26 cellular contexts compared by ENCODE assay signal in the genomic region with DNA sequence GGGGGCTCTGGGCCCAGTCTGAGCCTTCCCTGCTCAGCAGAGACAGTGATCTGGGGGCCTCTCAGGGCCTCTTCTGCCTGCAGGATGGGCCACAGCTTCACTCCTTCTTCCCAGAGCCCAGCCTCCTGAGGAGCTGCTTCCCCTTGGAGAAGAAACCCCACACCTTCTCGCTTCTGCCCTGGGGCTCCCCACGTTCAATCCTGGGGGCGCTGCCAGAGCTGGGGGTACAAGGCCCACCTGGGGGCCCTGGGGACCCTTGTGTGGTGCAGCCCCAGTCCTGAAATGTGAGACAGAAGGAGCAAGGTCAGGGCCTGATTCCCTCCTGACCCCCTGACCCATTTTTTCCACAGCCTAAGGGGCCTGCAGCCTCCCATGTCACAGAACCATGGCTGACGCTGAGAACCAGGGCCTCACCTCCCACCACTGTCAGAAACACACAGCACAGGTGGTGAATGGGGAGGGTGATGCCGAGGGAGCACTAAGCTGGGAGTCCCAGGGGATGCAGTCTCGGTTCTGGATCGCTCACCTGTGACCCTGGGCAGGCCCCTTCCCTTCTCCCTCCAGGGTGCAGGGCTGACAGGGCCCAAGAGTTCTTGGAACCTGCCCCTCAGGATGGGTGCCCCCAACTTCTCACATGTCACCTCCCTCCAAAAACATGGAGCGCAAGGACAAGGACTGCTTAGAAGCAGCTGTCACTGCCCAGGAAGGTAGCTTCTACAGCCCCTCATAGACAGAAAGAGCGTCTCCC. TPM values are rescaled to one million over a fixed set of nuclear protein-coding genes. Genes with fewer than 3 reads are reported as not detected.
DNase-seq lines count a peak whose midpoint lies in the region; ATAC-seq and TF ChIP-seq lines count a peak whose summit lies in the region.
"Had no signal": no experiment of that assay in that cellular context is flagged by ENCODE, and none has a peak within 500 bp of the region (broad histone marks: within the 10 kb centered on the region; RNA-seq: fewer than 3 reads in every experiment).

No MANE protein-coding gene starts in this region.

- H3K27ac ChIP-seq in sigmoid colon: no peak overlapping the region
- H3K27ac ChIP-seq: dorsolateral prefrontal cortex, psoas muscle, SJSA1 had no signal

- TF ChIP-seq POLR2A in sigmoid colon (IDR thresholded peaks at IDR 0.05): no peak

- no peak overlapping the region for H3K4me3 ChIP-seq in sigmoid colon
- H3K4me3 ChIP-seq: dorsolateral prefrontal cortex, psoas muscle, SJSA1 had no signal

- ATAC-seq in activated CD8-positive, alpha-beta T cell treated with anti-CD3 and anti-CD28 coated beads, Interleukin-2, amount 10 ng/mL, durations not matched to agents 7 days and 5 days: no peak
- ATAC-seq in activated CD8-positive, alpha-beta T cell treated with anti-CD3 and anti-CD28 coated beads for 36 hours: no peak
- ATAC-seq in omental fat pad (ENCODE audit: low FRiP score) (no peak), HG03442 (IDR thresholded peaks at IDR 0.05; ENCODE audit: unreplicated experiment) (no peak)
- ATAC-seq: stimulated activated naive CD8-positive, alpha-beta T cell treated with anti-CD3 and anti-CD28 coated beads, Interleukin-15, Interleukin-2, amounts not matched to agents 100 U/mL and 50 U/mL, for 24 hours had no signal

- WGBS in sigmoid colon, 2 donors: 91 to 95% methylated on average over 9 of the region's 9 CpGs

- H3K9me3 ChIP-seq in sigmoid colon: no peaks in the 10 kb centered on the region
- H3K9me3 ChIP-seq: psoas muscle, SJSA1 had no signal

- peaks cover 4% of the 10 kb centered on the region for H3K36me3 Mint-ChIP-seq in activated CD8-positive, alpha-beta T cell treated with anti-CD3 and anti-CD28 coated beads, Interleukin-2, amount 10 ng/mL, durations not matched to agents 7 days and 5 days (ENCODE audit: low read depth)
- no peaks in the 10 kb centered on the region for H3K36me3 Mint-ChIP-seq in activated CD8-positive, alpha-beta T cell treated with anti-CD3 and anti-CD28 coated beads for 36 hours (ENCODE audit: low read depth)
- H3K36me3 Mint-ChIP-seq: IgD-negative memory B cell had no signal

- DNase-seq in activated CD8-positive, alpha-beta T cell treated with anti-CD3 and anti-CD28 coated beads, Interleukin-2, amount 10 ng/mL, durations not matched to agents 7 days and 5 days: peak; percentile 10
- DNase-seq in activated CD8-positive, alpha-beta T cell treated with anti-CD3 and anti-CD28 coated beads for 36 hours: no peak
- DNase-seq in NCI-H2171 (lab: John Stamatoyannopoulos, UW) (peak; percentile 9), islet precursor cell (peak; percentile 50), sigmoid colon (peak; percentile 55), omental fat pad (ENCODE audit: low spot score) (no peak), iPS-NIHi7 (ENCODE audit: extremely low spot score) (no peak)
- DNase-seq: activated CD4-positive, alpha-beta memory T cell treated with anti-CD3 and anti-CD28 coated beads, Interleukin-2, amount 10 ng/mL, durations not matched to agents 7 days and 5 days; activated naive CD4-positive, alpha-beta T cell; activated T-cell treated with anti-CD3 and anti-CD28 coated beads, Interleukin-2, amount 50 U/mL, for 24 hours; CD4-positive, alpha-beta memory T cell; cerebellar nuclear complex; DMS 273 treated with DMSO at 0.1 percent for 48 hours; NCI-H1092; NCI-H1694 treated with DMSO at 0.1 percent for 48 hours; NCI-H2227 treated with DMSO at 0.1 percent for 48 hours; NCI-H69; psoas muscle; stimulated activated naive CD8-positive, alpha-beta T cell treated with anti-CD3 and anti-CD28 coated beads, Interleukin-15, Interleukin-2, amounts not matched to agents 100 U/mL and 50 U/mL, for 24 hours; T-helper 1 cell had no signal

- no peaks in the 10 kb centered on the region for H3K4me1 ChIP-seq in sigmoid colon
- H3K4me1 ChIP-seq: psoas muscle, SJSA1 had no signal

- peaks cover 3% of the 10 kb centered on the region for H3K4me1 Mint-ChIP-seq in activated CD8-positive, alpha-beta T cell treated with anti-CD3 and anti-CD28 coated beads, Interleukin-2, amount 10 ng/mL, durations not matched to agents 7 days and 5 days (ENCODE audit: low read depth)
- peaks cover 2% of the 10 kb centered on the region for H3K4me1 Mint-ChIP-seq in activated CD8-positive, alpha-beta T cell treated with anti-CD3 and anti-CD28 coated beads for 36 hours (ENCODE audit: low read depth)
- H3K4me1 Mint-ChIP-seq: activated CD4-positive, alpha-beta memory T cell treated with anti-CD3 and anti-CD28 coated beads, Interleukin-2, amount 10 ng/mL, durations not matched to agents 7 days and 5 days had no signal

- no peaks in the 10 kb centered on the region for H3K27me3 ChIP-seq in sigmoid colon
- H3K27me3 ChIP-seq: dorsolateral prefrontal cortex had no signal

- intact Hi-C loops in activated CD8-positive, alpha-beta T cell treated with anti-CD3 and anti-CD28 coated beads for 36 hours (cut with micrococcal nuclease): loop anchor here (5.0 kb wide), 1 partner anchor 145 kb away; no protein-coding TSS in a partner anchor
- intact Hi-C loops in sigmoid colon (cut with DNase I): no loop called here

- no peak overlapping the region for H3K27ac Mint-ChIP-seq in activated CD8-positive, alpha-beta T cell treated with anti-CD3 and anti-CD28 coated beads, Interleukin-2, amount 10 ng/mL, durations not matched to agents 7 days and 5 days
- no peak overlapping the region for H3K27ac Mint-ChIP-seq in activated CD8-positive, alpha-beta T cell treated with anti-CD3 and anti-CD28 coated beads for 36 hours
- H3K27ac Mint-ChIP-seq: activated CD4-positive, alpha-beta memory T cell treated with anti-CD3 and anti-CD28 coated beads, Interleukin-2, amount 10 ng/mL, durations not matched to agents 7 days and 5 days; activated T-cell treated with anti-CD3 and anti-CD28 coated beads, Interleukin-2, amount 50 U/mL, for 24 hours; CD4-positive, alpha-beta memory T cell had no signal

- peaks cover 0 to 3% (median 0%) of the 10 kb centered on the region in 4 donors for H3K36me3 ChIP-seq in sigmoid colon
- H3K36me3 ChIP-seq: SJSA1 had no signal

- no peaks in the 10 kb centered on the region for H3K9me3 Mint-ChIP-seq in activated CD8-positive, alpha-beta T cell treated with anti-CD3 and anti-CD28 coated beads, Interleukin-2, amount 10 ng/mL, durations not matched to agents 7 days and 5 days (ENCODE audit: insufficient read depth)
- no peaks in the 10 kb centered on the region for H3K9me3 Mint-ChIP-seq in activated CD8-positive, alpha-beta T cell treated with anti-CD3 and anti-CD28 coated beads for 36 hours
- H3K9me3 Mint-ChIP-seq: activated CD4-positive, alpha-beta memory T cell treated with anti-CD3 and anti-CD28 coated beads, Interleukin-2, amount 10 ng/mL, durations not matched to agents 7 days and 5 days; activated T-cell treated with anti-CD3 and anti-CD28 coated beads, Interleukin-2, amount 50 U/mL, for 24 hours; CD4-positive, alpha-beta memory T cell; IgD-negative memory B cell had no signal

- no peak for TF ChIP-seq CTCF in activated CD8-positive, alpha-beta T cell treated with anti-CD3 and anti-CD28 coated beads for 36 hours (IDR thresholded peaks at IDR 0.05)
- TF ChIP-seq CTCF in sigmoid colon (IDR thresholded peaks at IDR 0.05) (no peak), omental fat pad (IDR thresholded peaks at IDR 0.05) (no peak)

- POLR2A ChIA-PET in activated CD8-positive, alpha-beta T cell treated with anti-CD3 and anti-CD28 coated beads, Interleukin-2, amount 10 ng/mL, durations not matched to agents 7 days and 5 days (lab: Charles Lee): interaction anchor here (0.6 to 1.9 kb wide), 4 partner anchors 10 to 34 kb away, joined by 3 to 5 read pairs (median 3); no protein-coding TSS in a partner anchor
- POLR2A ChIA-PET in activated CD8-positive, alpha-beta T cell treated with anti-CD3 and anti-CD28 coated beads for 36 hours (lab: Charles Lee): interaction anchor here (0.6 kb wide), 1 partner anchor 42 kb away, joined by 3 read pairs; no protein-coding TSS in a partner anchor

- CTCF ChIA-PET in activated CD8-positive, alpha-beta T cell treated with anti-CD3 and anti-CD28 coated beads, Interleukin-2, amount 10 ng/mL, durations not matched to agents 7 days and 5 days (lab: Charles Lee): interaction anchor here (1.3 to 1.6 kb wide), 3 partner anchors 15 to 146 kb away, joined by 3 to 7 read pairs (median 4); a partner anchor contains a TSS
- CTCF ChIA-PET in activated CD8-positive, alpha-beta T cell treated with anti-CD3 and anti-CD28 coated beads for 36 hours (lab: Charles Lee): interaction anchor here (0.6 to 4.7 kb wide), 5 partner anchors 13 to 131 kb away, joined by 3 to 45 read pairs (median 9); no protein-coding TSS in a partner anchor

- H3K4me3 Mint-ChIP-seq in activated CD8-positive, alpha-beta T cell treated with anti-CD3 and anti-CD28 coated beads, Interleukin-2, amount 10 ng/mL, durations not matched to agents 7 days and 5 days: no peak overlapping the region
- no peak overlapping the region for H3K4me3 Mint-ChIP-seq in activated CD8-positive, alpha-beta T cell treated with anti-CD3 and anti-CD28 coated beads for 36 hours
- H3K4me3 Mint-ChIP-seq: activated CD4-positive, alpha-beta memory T cell treated with anti-CD3 and anti-CD28 coated beads, Interleukin-2, amount 10 ng/mL, durations not matched to agents 7 days and 5 days; activated T-cell treated with anti-CD3 and anti-CD28 coated beads, Interleukin-2, amount 50 U/mL, for 24 hours; CD4-positive, alpha-beta memory T cell; IgD-negative memory B cell had no signal

- peaks cover 14% of the 10 kb centered on the region for H3K27me3 Mint-ChIP-seq in activated CD8-positive, alpha-beta T cell treated with anti-CD3 and anti-CD28 coated beads, Interleukin-2, amount 10 ng/mL, durations not matched to agents 7 days and 5 days (ENCODE audit: low read depth)
- H3K27me3 Mint-ChIP-seq in activated CD8-positive, alpha-beta T cell treated with anti-CD3 and anti-CD28 coated beads for 36 hours: no peaks in the 10 kb centered on the region
- H3K27me3 Mint-ChIP-seq: activated T-cell treated with anti-CD3 and anti-CD28 coated beads, Interleukin-2, amount 50 U/mL, for 24 hours; CD4-positive, alpha-beta memory T cell had no signal

- TF ChIP-seq EP300 in sigmoid colon (IDR thresholded peaks at IDR 0.05): no peak

RNA-seq across cellular contexts. Expression of a gene that starts 21.6 kb away (rescaled TPM):
- total RNA-seq in activated CD8-positive, alpha-beta T cell treated with anti-CD3 and anti-CD28 coated beads, Interleukin-2, amount 10 ng/mL, durations not matched to agents 7 days and 5 days: not detected
- not detected for total RNA-seq in activated CD8-positive, alpha-beta T cell treated with anti-CD3 and anti-CD28 coated beads for 36 hours
- total RNA-seq in sigmoid colon (under 1 TPM in 1 of 4 donors, not detected in 3; 0.36 TPM), omental fat pad (under 1 TPM in 2 of 4 donors, not detected in 2; 0.19 to 0.84 TPM)
- polyA plus RNA-seq in sigmoid colon: under 1 TPM in 1 of 3 donors, not detected in 2; 0.44 TPM
- total RNA-seq: A172; CD4-positive, alpha-beta memory T cell; endothelial cell of umbilical vein; SJSA1 had no signal
- polyA plus RNA-seq: CD4-positive, alpha-beta memory T cell; endothelial cell of umbilical vein; IgD-negative memory B cell had no signal

RNA-seq across cellular contexts. Expression of a gene that starts 26.2 kb away (rescaled TPM):
- 10 to 100 TPM; 45.8 to 51.5 TPM for total RNA-seq in activated CD8-positive, alpha-beta T cell treated with anti-CD3 and anti-CD28 coated beads, Interleukin-2, amount 10 ng/mL, durations not matched to agents 7 days and 5 days
- 10 to 100 TPM; 21.1 to 24.1 TPM for total RNA-seq in activated CD8-positive, alpha-beta T cell treated with anti-CD3 and anti-CD28 coated beads for 36 hours
- total RNA-seq in sigmoid colon (10 to 100 TPM; 12.5 to 28.4 (median 17.0) TPM), omental fat pad (10 to 100 TPM in 1 of 4 donors, 1 to 10 TPM in 3; 1.9 to 13.6 (median 5.4) TPM)
- 1 to 10 TPM in 2 of 3 donors, under 1 TPM in 1; 0.69 to 7.2 (median 3.6) TPM for polyA plus RNA-seq in sigmoid colon
- total RNA-seq: A172, endothelial cell of umbilical vein had no signal
- polyA plus RNA-seq: endothelial cell of umbilical vein had no signal

RNA-seq across cellular contexts. Expression of a gene that starts 49.7 kb away (rescaled TPM):
- 10 to 100 TPM; 75.2 to 90.8 TPM for total RNA-seq in activated CD8-positive, alpha-beta T cell treated with anti-CD3 and anti-CD28 coated beads, Interleukin-2, amount 10 ng/mL, durations not matched to agents 7 days and 5 days
- total RNA-seq in activated CD8-positive, alpha-beta T cell treated with anti-CD3 and anti-CD28 coated beads for 36 hours: 100 to 1,000 TPM; 104 to 110 TPM
- total RNA-seq in sigmoid colon (10 to 100 TPM; 50.5 to 65.3 (median 57.4) TPM), omental fat pad (10 to 100 TPM; 42.1 to 49.2 (median 47.3) TPM)
- polyA plus RNA-seq in sigmoid colon: 100 to 1,000 TPM in 1 of 3 donors, 10 to 100 TPM in 2; 90.1 to 114 (median 99.3) TPM

Comparison
In these comparisons a context has a peak if more than half of its experiments do, and no peak if none do; other contexts are left out.
1. DNase-seq: peak in activated CD8-positive, alpha-beta T cell treated with anti-CD3 and anti-CD28 coated beads, Interleukin-2, amount 10 ng/mL, durations not matched to agents 7 days and 5 days (single experiment), NCI-H2171 (single experiment), islet precursor cell (single experiment) and sigmoid colon (single experiment); none in activated CD8-positive, alpha-beta T cell treated with anti-CD3 and anti-CD28 coated beads for 36 hours (single experiment), omental fat pad (single experiment) and iPS-NIHi7 (single experiment).